In genomic region chr9:5361326-5362005, GRCh38 we compare ENCODE assay signal across 26 cellular contexts. TPM values are rescaled to one million over a fixed set of nuclear protein-coding genes. Genes with fewer than 3 reads are reported as not detected.
"Had no signal": no experiment of that assay in that cellular context is flagged by ENCODE, and none has a peak within 500 bp of the region (broad histone marks: within the 10 kb centered on the region; RNA-seq: fewer than 3 reads in every experiment).

No MANE protein-coding gene starts in this region.

- H3K4me3 ChIP-seq: breast epithelium had no signal

- DNase-seq: activated CD4-positive, alpha-beta memory T cell treated with anti-CD3 and anti-CD28 coated beads, Interleukin-2, amount 10 ng/mL, durations not matched to agents 7 days and 5 days; activated CD4-positive, alpha-beta T cell treated with anti-CD3 and anti-CD28 coated beads, Interleukin-2, amount 50 U/mL, for 1 hour; activated CD4-positive, CD25-positive, alpha-beta regulatory T cell; activated gamma-delta T cell; activated naive CD4-positive, alpha-beta T cell treated with anti-CD3 and anti-CD28 coated beads for 36 hours; activated T-cell treated with anti-CD3 and anti-CD28 coated beads for 4 hours; activated T-cell treated with anti-CD3 and anti-CD28 coated beads, Interleukin-2, amount 50 U/mL, for 48 hours; amygdala; caudate nucleus; KG1; NCI-H1092; NCI-H1417 treated with DMSO at 0.1 percent for 48 hours; NCI-H1694 treated with DMSO at 0.1 percent for 48 hours; NCI-H2029 treated with DMSO at 0.1 percent for 48 hours; NCI-H510A treated with DMSO at 0.1 percent for 48 hours; NCI-H69; NK-92 treated with Interleukin-12 subunit alpha and Interleukin-12 subunit beta, amount 100 ng/mL, for 24 hours; PC-3; SHP77 treated with DMSO at 0.1 percent for 48 hours; T-helper 2 cell; T1000 had no signal

- H3K4me3 Mint-ChIP-seq: activated CD4-positive, alpha-beta memory T cell treated with anti-CD3 and anti-CD28 coated beads, Interleukin-2, amount 10 ng/mL, durations not matched to agents 7 days and 5 days; activated naive CD4-positive, alpha-beta T cell treated with anti-CD3 and anti-CD28 coated beads for 36 hours; activated naive CD8-positive, alpha-beta T cell; activated T-helper 17 cell treated with anti-CD3 and anti-CD28 coated beads, Interleukin-2, amount 50 U/mL, for 72 hours had no signal

- H3K36me3 ChIP-seq: breast epithelium had no signal

- H3K27ac Mint-ChIP-seq: activated CD4-positive, alpha-beta memory T cell treated with anti-CD3 and anti-CD28 coated beads, Interleukin-2, amount 10 ng/mL, durations not matched to agents 7 days and 5 days; activated naive CD4-positive, alpha-beta T cell treated with anti-CD3 and anti-CD28 coated beads for 36 hours; activated naive CD8-positive, alpha-beta T cell had no signal

- H3K9me3 ChIP-seq: breast epithelium had no signal

- H3K27me3 Mint-ChIP-seq: activated CD4-positive, alpha-beta memory T cell treated with anti-CD3 and anti-CD28 coated beads, Interleukin-2, amount 10 ng/mL, durations not matched to agents 7 days and 5 days; activated naive CD8-positive, alpha-beta T cell; activated T-helper 17 cell treated with anti-CD3 and anti-CD28 coated beads, Interleukin-2, amount 50 U/mL, for 72 hours had no signal

- H3K27me3 ChIP-seq: breast epithelium had no signal

- H3K9me3 Mint-ChIP-seq: activated naive CD4-positive, alpha-beta T cell treated with anti-CD3 and anti-CD28 coated beads for 36 hours had no signal

- H3K27ac ChIP-seq: breast epithelium, VCaP had no signal

- H3K4me1 ChIP-seq: breast epithelium had no signal

- ATAC-seq: activated T-helper 17 cell treated with anti-CD3 and anti-CD28 coated beads, Interleukin-2, amount 50 U/mL, for 72 hours; PC-3 had no signal

RNA-seq across cellular contexts. Expression of gene RLN1, which starts 21.8 kb away (rescaled TPM):
- total RNA-seq: MCF 10A, PC-3 had no signal

RNA-seq across cellular contexts. Expression of gene RLN2, which starts 57.0 kb away (rescaled TPM):
- total RNA-seq: MCF 10A, PC-3 had no signal
